ENCODE assay signal across 8 cellular contexts in genomic region chr12:121590476-121591143, GRCh38. TPM values are rescaled to one million over a fixed set of nuclear protein-coding genes. Genes with fewer than 3 reads are reported as not detected.
A peak's percentile ranks its signal among the peaks of the same experiment; 100 is the strongest.
DNase-seq lines count a peak whose midpoint lies in the region; ATAC-seq and TF ChIP-seq lines count a peak whose summit lies in the region.

No MANE protein-coding gene starts in this region.

- no peak for TF ChIP-seq CTCF in ovary (IDR thresholded peaks at IDR 0.05)

- no peak for TF ChIP-seq POLR2A in ovary (IDR thresholded peaks at IDR 0.05)
- TF ChIP-seq POLR2A in GM18505 (IDR thresholded peaks at IDR 0.05; ENCODE audit: borderline replicate concordance, extremely low read depth, insufficient read depth, insufficient read length): no peak

- no peaks in the 10 kb centered on the region for H3K4me1 ChIP-seq in ovary (ENCODE audit: insufficient read depth)

- H3K36me3 ChIP-seq in ovary: no peaks in the 10 kb centered on the region

- no peaks in the 10 kb centered on the region for H3K27me3 ChIP-seq in ovary

- H3K4me3 ChIP-seq in ovary: peak overlapping the region; percentile 52

- 4 to 5% (median 5%) methylated on average over 10 of the region's 10 CpGs for WGBS in ovary, 3 donors

- H3K27ac ChIP-seq in epithelial cell of prostate (peak overlapping the region; percentile 7), ovary (peak overlapping the region in 1 of 2 donors; percentile 71)

- intact Hi-C loops in ovary (cut with DNase I): no loop called here

- H3K9me3 ChIP-seq in ovary: no peaks in the 10 kb centered on the region

- DNase-seq in GM19238 (ENCODE audit: insufficient read length, low spot score) (peak; percentile 64), HS-5 (ENCODE audit: low read depth) (peak; percentile 82), epithelial cell of prostate (ENCODE audit: low read depth, low spot score) (no peak), ovary (no peak), dedifferentiated amniotic fluid mesenchymal stem cell (ENCODE audit: extremely low spot score) (no peak), NCI-H345 treated with DMSO at 0.1 percent for 48 hours (lab: John Stamatoyannopoulos, UW; ENCODE audit: unreplicated experiment) (no peak)
- peak; percentile 38 to 53 for DNase-seq in activated CD8-positive, alpha-beta memory T cell treated with anti-CD3 and anti-CD28 coated beads for 4 hours (ENCODE audit: low read depth in 2 of 2)

- no peak for ATAC-seq in GM18505 (IDR thresholded peaks at IDR 0.05; ENCODE audit: unreplicated experiment)

- TF ChIP-seq EP300 in ovary (IDR thresholded peaks at IDR 0.05): no peak

RNA-seq across cellular contexts. Expression of gene KDM2B, which starts 9.8 kb away (rescaled TPM):
- 10 to 100 TPM; 14.9 to 33.6 (median 26.1) TPM for total RNA-seq in ovary
- polyA plus RNA-seq in ovary: 10 to 100 TPM; 13.2 to 17.1 TPM

RNA-seq across cellular contexts. Expression of gene ORAI1, which starts 35.7 kb away (rescaled TPM):
- 10 to 100 TPM in 5 of 7 donors, 1 to 10 TPM in 2; 4.5 to 18.4 (median 12.3) TPM for total RNA-seq in ovary
- polyA plus RNA-seq in ovary: 10 to 100 TPM in 1 of 2 donors, 1 to 10 TPM in 1; 3.4 to 13.7 TPM

Comparison
In these comparisons a context has a peak if more than half of its experiments do, and no peak if none do; other contexts are left out.
1. DNase-seq: peak in GM19238 (single experiment), HS-5 (single experiment) and activated CD8-positive, alpha-beta memory T cell treated with anti-CD3 and anti-CD28 coated beads for 4 hours (2 of 2); none in epithelial cell of prostate (single experiment), ovary (0 of 5), dedifferentiated amniotic fluid mesenchymal stem cell (single experiment) and NCI-H345 treated with DMSO at 0.1 percent for 48 hours (single experiment).